In the genomic region with DNA sequence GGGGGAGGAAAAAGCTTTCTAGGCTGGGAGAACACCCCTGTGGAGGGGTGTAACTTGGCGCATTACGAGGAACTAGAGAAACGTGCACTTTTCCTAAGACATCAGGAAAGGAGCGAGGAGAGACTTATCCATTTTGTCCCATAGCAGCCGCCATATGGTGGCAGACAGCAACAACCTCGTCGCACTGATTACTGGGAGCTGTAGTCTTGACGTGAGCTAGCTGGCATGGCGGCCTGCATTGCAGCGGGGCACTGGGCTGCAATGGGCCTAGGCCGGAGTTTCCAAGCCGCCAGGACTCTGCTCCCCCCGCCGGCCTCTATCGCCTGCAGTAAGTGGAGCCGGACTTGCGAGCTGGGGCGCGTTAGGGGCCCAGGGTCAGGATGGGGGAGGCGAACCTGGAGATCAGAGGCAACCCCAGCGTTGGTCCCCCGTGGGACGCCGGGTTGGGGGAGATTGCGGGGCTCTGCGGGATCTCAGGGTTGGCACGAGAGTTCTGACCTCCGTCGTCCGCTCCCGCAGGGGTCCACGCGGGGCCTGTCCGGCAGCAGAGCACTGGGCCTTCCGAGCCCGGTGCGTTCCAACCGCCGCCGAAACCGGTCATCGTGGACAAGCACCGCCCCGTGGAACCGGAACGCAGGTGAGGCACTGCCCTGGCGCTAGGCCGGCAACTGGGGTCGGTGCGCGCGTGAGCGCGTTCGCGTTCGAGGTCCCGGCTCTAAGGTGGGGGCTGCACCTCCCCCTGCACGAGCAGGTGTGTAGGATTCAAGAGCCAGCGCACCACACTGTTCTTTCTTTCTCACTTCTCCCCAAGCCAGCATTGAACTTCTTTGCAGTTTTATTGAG, we compare ENCODE assay signal across 1 cellular context.
TF ChIP-seq lines count a peak whose summit lies in the region.

A gene (plus strand): TSS at position 201 of the 843 bp plus-strand sequence. CDS start 25 bp downstream, at position 226.

TF ChIP-seq in HepG2, 621 proteins besides CTCF, POLR2A, EP300 and RAD21 (continued from another document and continues in another):
- TF ChIP-seq, protein P1, sequence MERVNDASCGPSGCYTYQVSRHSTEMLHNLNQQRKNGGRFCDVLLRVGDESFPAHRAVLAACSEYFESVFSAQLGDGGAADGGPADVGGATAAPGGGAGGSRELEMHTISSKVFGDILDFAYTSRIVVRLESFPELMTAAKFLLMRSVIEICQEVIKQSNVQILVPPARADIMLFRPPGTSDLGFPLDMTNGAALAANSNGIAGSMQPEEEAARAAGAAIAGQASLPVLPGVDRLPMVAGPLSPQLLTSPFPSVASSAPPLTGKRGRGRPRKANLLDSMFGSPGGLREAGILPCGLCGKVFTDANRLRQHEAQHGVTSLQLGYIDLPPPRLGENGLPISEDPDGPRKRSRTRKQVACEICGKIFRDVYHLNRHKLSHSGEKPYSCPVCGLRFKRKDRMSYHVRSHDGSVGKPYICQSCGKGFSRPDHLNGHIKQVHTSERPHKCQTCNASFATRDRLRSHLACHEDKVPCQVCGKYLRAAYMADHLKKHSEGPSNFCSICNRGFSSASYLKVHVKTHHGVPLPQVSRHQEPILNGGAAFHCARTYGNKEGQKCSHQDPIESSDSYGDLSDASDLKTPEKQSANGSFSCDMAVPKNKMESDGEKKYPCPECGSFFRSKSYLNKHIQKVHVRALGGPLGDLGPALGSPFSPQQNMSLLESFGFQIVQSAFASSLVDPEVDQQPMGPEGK (CRISPR knock-in tag; IDR thresholded peaks at IDR 0.05): peak; percentile 91
- TF ChIP-seq GTF3A (CRISPR knock-in tag; conservative IDR thresholded peaks at IDR 0.05): no peak
- 0 out of 2 replicates have a peak, but pooled peaks have one; percentile 58 for TF ChIP-seq HOXD1 (CRISPR knock-in tag; IDR thresholded peaks at IDR 0.05)
- TF ChIP-seq, protein P2, sequence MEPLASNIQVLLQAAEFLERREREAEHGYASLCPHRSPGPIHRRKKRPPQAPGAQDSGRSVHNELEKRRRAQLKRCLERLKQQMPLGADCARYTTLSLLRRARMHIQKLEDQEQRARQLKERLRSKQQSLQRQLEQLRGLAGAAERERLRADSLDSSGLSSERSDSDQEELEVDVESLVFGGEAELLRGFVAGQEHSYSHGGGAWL (CRISPR knock-in tag; IDR thresholded peaks at IDR 0.05): peak; percentile 97
- peak; percentile 67; the same call in 1 of the 2 replicates for TF ChIP-seq CEBPG (CRISPR knock-in tag; IDR thresholded peaks at IDR 0.05)
- peak; percentile 97 for TF ChIP-seq SAFB2 (CRISPR knock-in tag; IDR thresholded peaks at IDR 0.05; ENCODE audit: borderline replicate concordance, low read depth)
- TF ChIP-seq, protein P3, sequence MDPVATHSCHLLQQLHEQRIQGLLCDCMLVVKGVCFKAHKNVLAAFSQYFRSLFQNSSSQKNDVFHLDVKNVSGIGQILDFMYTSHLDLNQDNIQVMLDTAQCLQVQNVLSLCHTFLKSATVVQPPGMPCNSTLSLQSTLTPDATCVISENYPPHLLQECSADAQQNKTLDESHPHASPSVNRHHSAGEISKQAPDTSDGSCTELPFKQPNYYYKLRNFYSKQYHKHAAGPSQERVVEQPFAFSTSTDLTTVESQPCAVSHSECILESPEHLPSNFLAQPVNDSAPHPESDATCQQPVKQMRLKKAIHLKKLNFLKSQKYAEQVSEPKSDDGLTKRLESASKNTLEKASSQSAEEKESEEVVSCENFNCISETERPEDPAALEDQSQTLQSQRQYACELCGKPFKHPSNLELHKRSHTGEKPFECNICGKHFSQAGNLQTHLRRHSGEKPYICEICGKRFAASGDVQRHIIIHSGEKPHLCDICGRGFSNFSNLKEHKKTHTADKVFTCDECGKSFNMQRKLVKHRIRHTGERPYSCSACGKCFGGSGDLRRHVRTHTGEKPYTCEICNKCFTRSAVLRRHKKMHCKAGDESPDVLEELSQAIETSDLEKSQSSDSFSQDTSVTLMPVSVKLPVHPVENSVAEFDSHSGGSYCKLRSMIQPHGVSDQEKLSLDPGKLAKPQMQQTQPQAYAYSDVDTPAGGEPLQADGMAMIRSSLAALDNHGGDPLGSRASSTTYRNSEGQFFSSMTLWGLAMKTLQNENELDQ (CRISPR knock-in tag; IDR thresholded peaks at IDR 0.05; ENCODE audit: borderline replicate concordance): peak; percentile 7; the same call in 1 of the 2 replicates
- no peak for TF ChIP-seq NFE2 (CRISPR knock-in tag; IDR thresholded peaks at IDR 0.05)
- TF ChIP-seq ZKSCAN8 (CRISPR knock-in tag; IDR thresholded peaks at IDR 0.05; ENCODE audit: borderline replicate concordance): no peak
- TF ChIP-seq, protein P4, sequence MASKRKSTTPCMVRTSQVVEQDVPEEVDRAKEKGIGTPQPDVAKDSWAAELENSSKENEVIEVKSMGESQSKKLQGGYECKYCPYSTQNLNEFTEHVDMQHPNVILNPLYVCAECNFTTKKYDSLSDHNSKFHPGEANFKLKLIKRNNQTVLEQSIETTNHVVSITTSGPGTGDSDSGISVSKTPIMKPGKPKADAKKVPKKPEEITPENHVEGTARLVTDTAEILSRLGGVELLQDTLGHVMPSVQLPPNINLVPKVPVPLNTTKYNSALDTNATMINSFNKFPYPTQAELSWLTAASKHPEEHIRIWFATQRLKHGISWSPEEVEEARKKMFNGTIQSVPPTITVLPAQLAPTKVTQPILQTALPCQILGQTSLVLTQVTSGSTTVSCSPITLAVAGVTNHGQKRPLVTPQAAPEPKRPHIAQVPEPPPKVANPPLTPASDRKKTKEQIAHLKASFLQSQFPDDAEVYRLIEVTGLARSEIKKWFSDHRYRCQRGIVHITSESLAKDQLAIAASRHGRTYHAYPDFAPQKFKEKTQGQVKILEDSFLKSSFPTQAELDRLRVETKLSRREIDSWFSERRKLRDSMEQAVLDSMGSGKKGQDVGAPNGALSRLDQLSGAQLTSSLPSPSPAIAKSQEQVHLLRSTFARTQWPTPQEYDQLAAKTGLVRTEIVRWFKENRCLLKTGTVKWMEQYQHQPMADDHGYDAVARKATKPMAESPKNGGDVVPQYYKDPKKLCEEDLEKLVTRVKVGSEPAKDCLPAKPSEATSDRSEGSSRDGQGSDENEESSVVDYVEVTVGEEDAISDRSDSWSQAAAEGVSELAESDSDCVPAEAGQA (IDR thresholded peaks at IDR 0.05; ENCODE audit: low read depth): peak; percentile 73; the same call in 1 of the 2 replicates
- TF ChIP-seq, protein P4 (CRISPR knock-in tag; IDR thresholded peaks at IDR 0.05; ENCODE audit: borderline replicate concordance): peak; percentile 71; the same call in 1 of the 2 replicates
- TF ChIP-seq, protein P5, sequence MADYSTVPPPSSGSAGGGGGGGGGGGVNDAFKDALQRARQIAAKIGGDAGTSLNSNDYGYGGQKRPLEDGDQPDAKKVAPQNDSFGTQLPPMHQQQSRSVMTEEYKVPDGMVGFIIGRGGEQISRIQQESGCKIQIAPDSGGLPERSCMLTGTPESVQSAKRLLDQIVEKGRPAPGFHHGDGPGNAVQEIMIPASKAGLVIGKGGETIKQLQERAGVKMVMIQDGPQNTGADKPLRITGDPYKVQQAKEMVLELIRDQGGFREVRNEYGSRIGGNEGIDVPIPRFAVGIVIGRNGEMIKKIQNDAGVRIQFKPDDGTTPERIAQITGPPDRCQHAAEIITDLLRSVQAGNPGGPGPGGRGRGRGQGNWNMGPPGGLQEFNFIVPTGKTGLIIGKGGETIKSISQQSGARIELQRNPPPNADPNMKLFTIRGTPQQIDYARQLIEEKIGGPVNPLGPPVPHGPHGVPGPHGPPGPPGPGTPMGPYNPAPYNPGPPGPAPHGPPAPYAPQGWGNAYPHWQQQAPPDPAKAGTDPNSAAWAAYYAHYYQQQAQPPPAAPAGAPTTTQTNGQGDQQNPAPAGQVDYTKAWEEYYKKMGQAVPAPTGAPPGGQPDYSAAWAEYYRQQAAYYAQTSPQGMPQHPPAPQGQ (CRISPR knock-in tag; IDR thresholded peaks at IDR 0.05; ENCODE audit: borderline replicate concordance): no peak
- peak; percentile 87 for TF ChIP-seq FOXO1 (CRISPR knock-in tag; IDR thresholded peaks at IDR 0.05)
- no peak for TF ChIP-seq AGO1 (IDR thresholded peaks at IDR 0.05; ENCODE audit: low read depth, low read length, poor library complexity, severe bottlenecking)
- TF ChIP-seq ZFP90 (CRISPR knock-in tag; IDR thresholded peaks at IDR 0.05; ENCODE audit: borderline replicate concordance): peak; percentile 60; the same call in 1 of the 2 replicates
- TF ChIP-seq NONO (IDR thresholded peaks at IDR 0.05): no peak
- peak; percentile 96 for TF ChIP-seq NONO (CRISPR knock-in tag; conservative IDR thresholded peaks at IDR 0.05)
- peak; percentile 88 for TF ChIP-seq PAWR (CRISPR knock-in tag; IDR thresholded peaks at IDR 0.05; ENCODE audit: borderline replicate concordance)
- TF ChIP-seq SCMH1 (CRISPR knock-in tag; IDR thresholded peaks at IDR 0.05; ENCODE audit: borderline replicate concordance): no peak
- TF ChIP-seq ARNT2 (CRISPR knock-in tag; IDR thresholded peaks at IDR 0.05; ENCODE audit: low read depth): peak; percentile 88; the same call in 1 of the 2 replicates
- peak; percentile 77 for TF ChIP-seq ZNF792 (CRISPR knock-in tag; IDR thresholded peaks at IDR 0.05)
- TF ChIP-seq ATAD3A (CRISPR knock-in tag; IDR thresholded peaks at IDR 0.05): no peak
- peak; percentile 96 for TF ChIP-seq KMT2A (CRISPR knock-in tag; IDR thresholded peaks at IDR 0.05)
- peak; percentile 85 for TF ChIP-seq ZSCAN9 (CRISPR knock-in tag; IDR thresholded peaks at IDR 0.05; ENCODE audit: borderline replicate concordance)
- TF ChIP-seq MED8 (CRISPR knock-in tag; IDR thresholded peaks at IDR 0.05; ENCODE audit: insufficient replicate concordance): peak; percentile 86
- 0 out of 2 replicates have a peak, but pooled peaks have one; percentile 1 for TF ChIP-seq ZNF367 (CRISPR knock-in tag; IDR thresholded peaks at IDR 0.05; ENCODE audit: borderline replicate concordance)
- peak; percentile 71 for TF ChIP-seq ELF1 (CRISPR knock-in tag; IDR thresholded peaks at IDR 0.05)
- TF ChIP-seq, protein P6, sequence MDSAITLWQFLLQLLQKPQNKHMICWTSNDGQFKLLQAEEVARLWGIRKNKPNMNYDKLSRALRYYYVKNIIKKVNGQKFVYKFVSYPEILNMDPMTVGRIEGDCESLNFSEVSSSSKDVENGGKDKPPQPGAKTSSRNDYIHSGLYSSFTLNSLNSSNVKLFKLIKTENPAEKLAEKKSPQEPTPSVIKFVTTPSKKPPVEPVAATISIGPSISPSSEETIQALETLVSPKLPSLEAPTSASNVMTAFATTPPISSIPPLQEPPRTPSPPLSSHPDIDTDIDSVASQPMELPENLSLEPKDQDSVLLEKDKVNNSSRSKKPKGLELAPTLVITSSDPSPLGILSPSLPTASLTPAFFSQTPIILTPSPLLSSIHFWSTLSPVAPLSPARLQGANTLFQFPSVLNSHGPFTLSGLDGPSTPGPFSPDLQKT (CRISPR knock-in tag; IDR thresholded peaks at IDR 0.05; ENCODE audit: borderline replicate concordance): no peak
- TF ChIP-seq, protein P7, sequence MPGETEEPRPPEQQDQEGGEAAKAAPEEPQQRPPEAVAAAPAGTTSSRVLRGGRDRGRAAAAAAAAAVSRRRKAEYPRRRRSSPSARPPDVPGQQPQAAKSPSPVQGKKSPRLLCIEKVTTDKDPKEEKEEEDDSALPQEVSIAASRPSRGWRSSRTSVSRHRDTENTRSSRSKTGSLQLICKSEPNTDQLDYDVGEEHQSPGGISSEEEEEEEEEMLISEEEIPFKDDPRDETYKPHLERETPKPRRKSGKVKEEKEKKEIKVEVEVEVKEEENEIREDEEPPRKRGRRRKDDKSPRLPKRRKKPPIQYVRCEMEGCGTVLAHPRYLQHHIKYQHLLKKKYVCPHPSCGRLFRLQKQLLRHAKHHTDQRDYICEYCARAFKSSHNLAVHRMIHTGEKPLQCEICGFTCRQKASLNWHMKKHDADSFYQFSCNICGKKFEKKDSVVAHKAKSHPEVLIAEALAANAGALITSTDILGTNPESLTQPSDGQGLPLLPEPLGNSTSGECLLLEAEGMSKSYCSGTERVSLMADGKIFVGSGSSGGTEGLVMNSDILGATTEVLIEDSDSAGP (CRISPR knock-in tag; IDR thresholded peaks at IDR 0.05; ENCODE audit: borderline replicate concordance): peak; percentile 96
- peak; percentile 85 for TF ChIP-seq ELF3 (CRISPR knock-in tag; IDR thresholded peaks at IDR 0.05)
- peak; percentile 78 for TF ChIP-seq MEF2D (CRISPR knock-in tag; IDR thresholded peaks at IDR 0.05)
- 0 out of 2 replicates have a peak, but pooled peaks have one; percentile 62 for TF ChIP-seq BCL6 (CRISPR knock-in tag; IDR thresholded peaks at IDR 0.05)
- peak; percentile 65; the same call in 1 of the 2 replicates for TF ChIP-seq ZNF253 (CRISPR knock-in tag; IDR thresholded peaks at IDR 0.05; ENCODE audit: borderline replicate concordance)
- peak; percentile 96; the same call in 1 of the 2 replicates for TF ChIP-seq ZNF775 (CRISPR knock-in tag; IDR thresholded peaks at IDR 0.05; ENCODE audit: borderline replicate concordance)
- TF ChIP-seq, protein P8, sequence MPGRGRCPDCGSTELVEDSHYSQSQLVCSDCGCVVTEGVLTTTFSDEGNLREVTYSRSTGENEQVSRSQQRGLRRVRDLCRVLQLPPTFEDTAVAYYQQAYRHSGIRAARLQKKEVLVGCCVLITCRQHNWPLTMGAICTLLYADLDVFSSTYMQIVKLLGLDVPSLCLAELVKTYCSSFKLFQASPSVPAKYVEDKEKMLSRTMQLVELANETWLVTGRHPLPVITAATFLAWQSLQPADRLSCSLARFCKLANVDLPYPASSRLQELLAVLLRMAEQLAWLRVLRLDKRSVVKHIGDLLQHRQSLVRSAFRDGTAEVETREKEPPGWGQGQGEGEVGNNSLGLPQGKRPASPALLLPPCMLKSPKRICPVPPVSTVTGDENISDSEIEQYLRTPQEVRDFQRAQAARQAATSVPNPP (CRISPR knock-in tag; IDR thresholded peaks at IDR 0.05): no peak; the same call in 1 of the 2 replicates
- TF ChIP-seq ATF7-NPFF (CRISPR knock-in tag; IDR thresholded peaks at IDR 0.05; ENCODE audit: low read depth): peak; percentile 92
- no peak for TF ChIP-seq ZNF10 (CRISPR knock-in tag; IDR thresholded peaks at IDR 0.05; ENCODE audit: borderline replicate concordance, low read depth)
- no peak for TF ChIP-seq RAD51 (IDR thresholded peaks at IDR 0.05; ENCODE audit: borderline replicate concordance)
